Comparison of ENCODE assay signal across 10 cellular contexts in genomic region chr5:1316941-1317340, GRCh38. TPM values are rescaled to one million over a fixed set of nuclear protein-coding genes. Genes with fewer than 3 reads are reported as not detected.
DNase-seq lines count a peak whose midpoint lies in the region; ATAC-seq and TF ChIP-seq lines count a peak whose summit lies in the region.
"Had no signal": no experiment of that assay in that cellular context is flagged by ENCODE, and none has a peak within 500 bp of the region (broad histone marks: within the 10 kb centered on the region; RNA-seq: fewer than 3 reads in every experiment).

No MANE protein-coding gene starts in this region.

- POLR2A ChIA-PET in MCF 10A (lab: Yijun Ruan, JAX) = interaction anchor here (0.6 to 2.4 kb wide), 3 partner anchors 9 to 205 kb away, joined by 3 to 12 read pairs (median 3); no protein-coding TSS in a partner anchor

- H3K4me1 ChIP-seq in breast epithelium = no peaks in the 10 kb centered on the region

- H2AFZ ChIP-seq in SU-DHL-6 (ENCODE audit: low read depth, low read length, severe bottlenecking) = no peak overlapping the region

- peaks cover 8% of the 10 kb centered on the region for H3K4me1 Mint-ChIP-seq in MCF 10A (ENCODE audit: insufficient read depth, unreplicated experiment)

- no peak for TF ChIP-seq POLR2A in breast epithelium (IDR thresholded peaks at IDR 0.05)

- peaks cover 64% of the 10 kb centered on the region for H3F3A ChIP-seq in SU-DHL-6 (ENCODE audit: insufficient read depth)

- CTCF ChIA-PET in MCF 10A (lab: Yijun Ruan, JAX) = interaction anchor here (0.7 kb wide), 1 partner anchor 336 kb away, joined by 3 read pairs; no protein-coding TSS in a partner anchor

- H3K36me3 ChIP-seq in breast epithelium (peaks cover 8% of the 10 kb centered on the region), SU-DHL-6 (ENCODE audit: low read length) (peaks cover 11% of the 10 kb centered on the region; the same call in 1 of the 2 replicates)

- H3K9me3 ChIP-seq in breast epithelium (no peaks in the 10 kb centered on the region), SU-DHL-6 (ENCODE audit: insufficient read depth, low read length) (no peaks in the 10 kb centered on the region)

- H3K9me2 ChIP-seq in SU-DHL-6 (replicated peaks; ENCODE audit: insufficient read depth, low read length) = no peaks in the 10 kb centered on the region

- H3K27ac Mint-ChIP-seq in MCF 10A (ENCODE audit: low read depth, unreplicated experiment) = no peak overlapping the region

- H3K27me3 ChIP-seq in breast epithelium (no peaks in the 10 kb centered on the region), SU-DHL-6 (ENCODE audit: low read length) (no peaks in the 10 kb centered on the region)

- ATAC-seq in HG03460 (IDR thresholded peaks at IDR 0.05; ENCODE audit: unreplicated experiment) = no peak

- H3K4me3 ChIP-seq in breast epithelium (no peak overlapping the region), SU-DHL-6 (ENCODE audit: insufficient read depth, low read length, poor library complexity, severe bottlenecking) (no peak overlapping the region)

- TF ChIP-seq CTCF in breast epithelium (IDR thresholded peaks at IDR 0.05) = no peak
- TF ChIP-seq CTCF in MCF 10A (IDR thresholded peaks at IDR 0.05; ENCODE audit: unreplicated experiment) = no peak
- TF ChIP-seq CTCF in SU-DHL-6 (IDR thresholded peaks at IDR 0.05; ENCODE audit: insufficient read depth, low read length, poor library complexity, severe bottlenecking) = no peak

- H3K4me3 Mint-ChIP-seq in MCF 10A (ENCODE audit: unreplicated experiment) = no peak overlapping the region

- H3K9me3 Mint-ChIP-seq in MCF 10A (ENCODE audit: unreplicated experiment) = no peaks in the 10 kb centered on the region

- no peaks in the 10 kb centered on the region for H4K20me1 ChIP-seq in SU-DHL-6 (ENCODE audit: low read depth, low read length)

- H3K9ac ChIP-seq in SU-DHL-6 (ENCODE audit: low read length) = peak overlapping the region; percentile 75

- no TSS peak for BruUV-seq in MCF 10A (replicated peaks; lab: Mats Ljungman, UMichigan)

- H3K27ac ChIP-seq in breast epithelium (peak overlapping the region; percentile 80 to 83), SU-DHL-6 (ENCODE audit: low read depth, low read length) (peak overlapping the region; percentile 97), epithelial cell of prostate (peak overlapping the region; percentile 54)

- intact Hi-C loops in breast epithelium (cut with DNase I; ENCODE audit: low total_unique reads) = no loop called here
- intact Hi-C loops in MCF 10A (cut with micrococcal nuclease) = no loop called here

- no peaks in the 10 kb centered on the region for H3K27me3 Mint-ChIP-seq in MCF 10A (ENCODE audit: insufficient read depth, unreplicated experiment)

- peaks cover 46% of the 10 kb centered on the region for H3K36me3 Mint-ChIP-seq in MCF 10A (ENCODE audit: insufficient read depth, unreplicated experiment)

- H3K4me2 ChIP-seq in SU-DHL-6 (ENCODE audit: low read depth, low read length, poor library complexity, severe bottlenecking) = peak overlapping the region; percentile 64

- H3K79me2 ChIP-seq in SU-DHL-6 (ENCODE audit: insufficient read depth, low read length) = no peaks in the 10 kb centered on the region

- DNase-seq in breast epithelium (ENCODE audit: low spot score in 2 of 2) = no peak
- no peak for DNase-seq in MCF 10A (ENCODE audit: unreplicated experiment)
- no peak for DNase-seq in epithelial cell of prostate (ENCODE audit: low read depth, low spot score)
- DNase-seq in DMS153 (lab: John Stamatoyannopoulos, UW) = no peak
- no peak for DNase-seq in stimulated activated CD4-positive, alpha-beta T cell treated with anti-CD3 and anti-CD28 coated beads, Interleukin-4, amount 100 ng/mL, for 4 hours
- DNase-seq in GM19238 (ENCODE audit: insufficient read length, low spot score) = no peak

RNA-seq across cellular contexts. Expression of gene TERT, which starts 22.1 kb away (rescaled TPM):
- under 1 TPM in 1 of 3 donors, not detected in 2; under 0.01 TPM for total RNA-seq in breast epithelium
- total RNA-seq in MCF 10A (2022) = 0.16 TPM in 1 of 2 replicates, not detected in the other
- total RNA-seq: glomerular endothelial cell, lung microvascular endothelial cell had no signal

RNA-seq across cellular contexts. Expression of gene CLPTM1L, which starts 28.0 kb away (rescaled TPM):
- total RNA-seq in breast epithelium (100 to 1,000 TPM in 2 of 3 donors, 10 to 100 TPM in 1; 94.0 to 121 (median 107) TPM), MCF 10A (2022) (116 and 128 TPM in 2 replicates)
